In the genomic region with DNA sequence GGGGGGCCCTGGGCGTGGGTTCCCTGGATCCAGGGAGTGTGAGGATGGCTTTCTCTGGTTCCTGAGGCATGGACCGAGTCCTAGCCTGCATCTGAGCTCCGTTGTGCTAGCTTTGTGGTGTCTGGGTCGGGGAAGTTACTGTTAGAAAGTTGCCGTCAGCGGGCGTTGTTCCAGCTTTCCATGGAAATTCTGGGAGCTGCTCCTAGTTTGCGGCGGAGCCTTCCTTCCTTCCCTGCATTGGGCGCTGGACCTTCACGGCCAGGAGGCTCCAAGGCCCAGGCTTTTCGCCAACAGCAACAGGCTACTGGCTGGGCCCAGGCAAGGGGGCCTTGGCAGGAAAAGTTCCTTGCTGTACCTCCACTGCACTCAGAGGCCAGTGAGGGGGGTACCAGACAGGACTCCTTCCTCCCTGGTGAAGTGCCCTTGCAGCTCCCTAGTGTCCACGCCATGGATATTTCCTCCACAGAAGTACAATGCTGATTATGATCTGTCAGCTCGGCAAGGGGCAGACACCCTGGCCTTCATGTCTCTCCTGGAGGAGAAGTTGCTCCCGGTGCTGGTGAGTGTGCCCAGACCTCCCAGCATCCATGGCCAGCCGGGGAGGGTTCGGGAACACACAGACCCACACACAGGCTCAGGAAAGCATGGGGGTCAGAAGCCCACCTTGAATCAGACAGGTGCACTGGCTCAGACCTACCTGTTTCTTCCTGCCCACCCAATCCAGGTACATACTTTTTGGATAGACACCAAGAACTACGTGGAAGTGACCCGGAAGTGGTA, we compare ENCODE assay signal across 8 cellular contexts. TPM values are rescaled to one million over a fixed set of nuclear protein-coding genes. Genes with fewer than 3 reads are reported as not detected.
DNase-seq lines count a peak whose midpoint lies in the region; ATAC-seq and TF ChIP-seq lines count a peak whose summit lies in the region.
"Not testable (repeated sequence)": the region's sequence is repeated elsewhere in the genome, so short reads cannot be mapped to it uniquely, and the experiment has no call there.

No MANE protein-coding gene starts in this region.

- H3K27me3 Mint-ChIP-seq in CD14-positive monocyte (ENCODE audit: low read depth in 3 of 3): not testable (repeated sequence)

- H3K9me3 ChIP-seq in ascending aorta; esophagus squamous epithelium; mononuclear cell (ENCODE audit: low read depth, low read length): not testable (repeated sequence)

- H3K27me3 ChIP-seq in ascending aorta; esophagus squamous epithelium; mononuclear cell (ENCODE audit: insufficient read depth, low read length): not testable (repeated sequence)

- DNase-seq in CD14-positive monocyte (ENCODE audit: low spot score); ascending aorta (ENCODE audit: low spot score in 2 of 2); esophagus squamous epithelium (lab: John Stamatoyannopoulos, UW): not testable (repeated sequence)
- DNase-seq in coronary artery (ENCODE audit: low spot score) (peak; percentile 72), left cardiac atrium (peak; percentile 84), sciatic nerve (ENCODE audit: low spot score) (peak; percentile 75), ureter (ENCODE audit: low spot score) (peak; percentile 74)

- peaks cover 7 to 19% of the 10 kb centered on the region in 2 donors for H3K4me1 ChIP-seq in ascending aorta
- peaks cover 14 to 40% (median 23%) of the 10 kb centered on the region in 3 donors for H3K4me1 ChIP-seq in esophagus squamous epithelium
- peaks cover 54% of the 10 kb centered on the region for H3K4me1 ChIP-seq in mononuclear cell (ENCODE audit: insufficient read depth, low read length)

- H3K4me3 Mint-ChIP-seq in CD14-positive monocyte: peak overlapping the region; percentile 41 to 74

- not testable (repeated sequence) for TF ChIP-seq CTCF in CD14-positive monocyte (IDR thresholded peaks at IDR 0.05); ascending aorta (IDR thresholded peaks at IDR 0.05); coronary artery (IDR thresholded peaks at IDR 0.05); esophagus squamous epithelium (IDR thresholded peaks at IDR 0.05)

- H3K27ac Mint-ChIP-seq in CD14-positive monocyte: peak overlapping the region; percentile 97 to 100 (median 99)

- WGBS in esophagus squamous epithelium, 2 donors: 51 to 59% methylated on average over 2 to 4 of the region's 19 CpGs

- H3K27ac ChIP-seq in ascending aorta: peak overlapping the region; percentile 49 to 99
- peak overlapping the region in 1 of 2 donors; percentile 82 for H3K27ac ChIP-seq in coronary artery
- peak overlapping the region in 3 of 4 donors; percentile 25 to 34 (median 30) for H3K27ac ChIP-seq in esophagus squamous epithelium

- H3K36me3 ChIP-seq in ascending aorta: not testable (repeated sequence)
- H3K36me3 ChIP-seq in esophagus squamous epithelium: peaks cover 0 to 40% (median 0%) of the 10 kb centered on the region in 3 donors

- peaks cover 57% of the 10 kb centered on the region for H3K4me1 Mint-ChIP-seq in CD14-positive monocyte

- TF ChIP-seq POLR2A in esophagus squamous epithelium (IDR thresholded peaks at IDR 0.05): not testable (repeated sequence)

- intact Hi-C loops in CD14-positive monocyte (cut with micrococcal nuclease); ascending aorta (cut with DNase I); esophagus squamous epithelium (cut with DNase I); left cardiac atrium (cut with DNase I); sciatic nerve (cut with DNase I): not testable (repeated sequence)

- H3K4me3 ChIP-seq in ascending aorta, coronary artery, esophagus squamous epithelium: not testable (repeated sequence)
- peak overlapping the region; percentile 23 for H3K4me3 ChIP-seq in mononuclear cell (ENCODE audit: low read length)

- not testable (repeated sequence) for ATAC-seq in left cardiac atrium, sciatic nerve

- H3K36me3 Mint-ChIP-seq in CD14-positive monocyte: peaks cover 17 to 34% of the 10 kb centered on the region in 2 donors

- H3K9me3 Mint-ChIP-seq in CD14-positive monocyte: not testable (repeated sequence)

RNA-seq across cellular contexts. Expression of a gene that starts 3.4 kb away (rescaled TPM):
- 100 to 1,000 TPM in 1 of 2 donors, 10 to 100 TPM in 1; 86.0 to 101 TPM for polyA plus RNA-seq in CD14-positive monocyte
- 23.9 TPM for total RNA-seq in ascending aorta
- total RNA-seq in esophagus squamous epithelium: 10 to 100 TPM; 34.0 to 59.1 (median 42.9) TPM
- 10 to 100 TPM; 19.7 to 25.5 TPM for total RNA-seq in left cardiac atrium
- total RNA-seq in mononuclear cell: 16.1 TPM
- total RNA-seq in sciatic nerve: 20.0 TPM
- 31.6 TPM for total RNA-seq in ureter

RNA-seq across cellular contexts. Expression of a gene that starts 4.2 kb away (rescaled TPM):
- polyA plus RNA-seq in CD14-positive monocyte: 1 to 10 TPM; 3.2 to 5.3 TPM
- total RNA-seq in ascending aorta: 40.3 TPM
- total RNA-seq in esophagus squamous epithelium: 10 to 100 TPM in 3 of 4 donors, 1 to 10 TPM in 1; 8.7 to 18.5 (median 11.1) TPM
- total RNA-seq in left cardiac atrium: 10 to 100 TPM; 17.9 to 18.6 TPM
- 8.0 TPM for total RNA-seq in mononuclear cell
- total RNA-seq in sciatic nerve: 58.8 TPM
- total RNA-seq in ureter: 54.6 TPM

RNA-seq across cellular contexts. Expression of a gene that starts 38.2 kb away (rescaled TPM):
- polyA plus RNA-seq in CD14-positive monocyte: not detected
- total RNA-seq in ascending aorta (not detected), esophagus squamous epithelium (under 1 TPM in 3 of 4 donors, not detected in 1; 0.30 to 0.53 (median 0.38) TPM), left cardiac atrium (under 1 TPM; 0.15 to 0.21 TPM), mononuclear cell (0.52 TPM), sciatic nerve (4.8 TPM), ureter (1.6 TPM)

RNA-seq across cellular contexts. Expression of a gene that starts 38.7 kb away (rescaled TPM):
- polyA plus RNA-seq in CD14-positive monocyte: 100 to 1,000 TPM; 247 to 256 TPM
- total RNA-seq in ascending aorta: 146 TPM
- total RNA-seq in esophagus squamous epithelium: 100 to 1,000 TPM in 1 of 4 donors, 10 to 100 TPM in 3; 70.8 to 122 (median 73.8) TPM
- total RNA-seq in left cardiac atrium: 100 to 1,000 TPM; 143 to 156 TPM
- total RNA-seq in mononuclear cell: 62.0 TPM
- total RNA-seq in sciatic nerve: 162 TPM
- total RNA-seq in ureter: 293 TPM

RNA-seq across cellular contexts. Expression of a gene that starts 43.4 kb away (rescaled TPM):
- 1 to 10 TPM in 1 of 2 donors, under 1 TPM in 1; 0.87 to 1.9 TPM for polyA plus RNA-seq in CD14-positive monocyte
- total RNA-seq in ascending aorta: 34.5 TPM
- 10 to 100 TPM; 10.5 to 27.9 (median 16.1) TPM for total RNA-seq in esophagus squamous epithelium
- total RNA-seq in left cardiac atrium: 10 to 100 TPM; 16.1 to 18.7 TPM
- total RNA-seq in mononuclear cell: 2.1 TPM
- 28.4 TPM for total RNA-seq in sciatic nerve
- 21.8 TPM for total RNA-seq in ureter
